ENCODE assay signal across 1 cellular context in the genomic region with DNA sequence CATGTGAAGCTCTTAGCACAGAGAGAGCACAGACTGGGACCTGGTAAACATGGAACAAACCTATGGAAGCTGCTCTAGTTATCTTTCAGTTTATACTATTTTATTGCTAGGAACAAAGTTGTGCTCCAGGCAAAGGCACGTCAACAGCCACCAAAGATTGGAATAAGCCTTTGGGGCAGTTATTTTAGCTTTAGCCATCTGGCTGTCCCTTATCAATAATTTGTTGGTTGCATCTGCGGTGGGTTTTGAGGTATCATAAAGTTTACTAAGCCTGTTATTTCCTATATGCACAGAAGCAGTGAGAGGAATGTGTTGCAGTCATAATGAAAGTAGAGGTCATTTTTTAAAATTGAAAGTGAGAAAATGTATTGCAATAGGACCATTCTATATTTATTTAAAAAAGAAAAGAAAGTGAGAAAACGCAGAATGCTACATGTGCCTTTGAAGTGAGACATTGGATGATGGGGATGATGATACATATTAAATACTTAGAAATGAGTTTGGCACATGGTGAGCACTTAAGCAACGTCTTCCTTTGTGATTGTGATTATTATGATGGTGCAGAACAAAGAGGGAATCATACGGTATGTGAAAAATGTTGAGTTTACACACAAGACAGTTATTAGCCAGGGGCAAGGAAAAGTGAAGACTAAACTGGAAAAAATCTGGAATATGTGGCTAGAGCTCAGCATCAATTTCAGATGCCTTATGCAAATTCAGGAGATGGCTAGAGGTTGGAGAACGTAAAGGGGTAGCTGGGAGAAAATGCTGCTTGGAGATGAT.
TF ChIP-seq lines count a peak whose summit lies in the region.

No MANE protein-coding gene starts in this region.

TF ChIP-seq in GM23338, 12 proteins besides CTCF, POLR2A, EP300 and RAD21 (continued from another document):
- TF ChIP-seq ZNF462 (CRISPR knock-in tag; IDR thresholded peaks at IDR 0.05) (no peak), JUNB (IDR thresholded peaks at IDR 0.05; ENCODE audit: unreplicated experiment) (no peak), STAT1 (IDR thresholded peaks at IDR 0.05; ENCODE audit: unreplicated experiment) (no peak)
